In genomic region chr7:139658919-139659675, GRCh38 we compare ENCODE assay signal across 17 cellular contexts.
DNase-seq lines count a peak whose midpoint lies in the region; ATAC-seq, FAIRE-seq and TF ChIP-seq lines count a peak whose summit lies in the region.
"Had no signal": no experiment of that assay in that cellular context is flagged by ENCODE, and none has a peak within 500 bp of the region (broad histone marks: within the 10 kb centered on the region; RNA-seq: fewer than 3 reads in every experiment).

No MANE protein-coding gene starts in this region.

- no peaks in the 10 kb centered on the region for H3K27me3 ChIP-seq in astrocyte (ENCODE audit: insufficient read depth, low read length)
- H3K27me3 ChIP-seq in PC-3 (ENCODE audit: low read length) = no peaks in the 10 kb centered on the region
- H3K27me3 ChIP-seq: esophagus squamous epithelium had no signal

- peak; percentile 79 for DNase-seq in Ammon's horn (ENCODE audit: low spot score)
- DNase-seq in astrocyte (ENCODE audit: low read depth) = no peak
- peak; percentile 59 to 72 for DNase-seq in hippocampal formation (lab: John Stamatoyannopoulos, UW)
- DNase-seq in nephron progenitor cell = no peak
- DNase-seq in PC-3 = no peak
- no peak for DNase-seq in 8988T
- DNase-seq in mucosa of descending colon = no peak
- DNase-seq: activated CD4-positive, alpha-beta T cell treated with anti-CD3 and anti-CD28 coated beads, Interleukin-2, amount 50 U/mL, for 48 hours; esophagus squamous epithelium; NCI-H226; occipital lobe; stimulated activated CD8-positive, alpha-beta memory T cell treated with anti-CD3 and anti-CD28 coated beads, Interleukin-4, amount 100 ng/mL, for 48 hours had no signal

- H3K4me3 ChIP-seq in astrocyte (ENCODE audit: insufficient read depth, low read depth, low read length) (no peak overlapping the region), PC-3 (ENCODE audit: low read length) (no peak overlapping the region), mucosa of descending colon (no peak overlapping the region)
- H3K4me3 ChIP-seq: esophagus squamous epithelium had no signal

- H3K27ac ChIP-seq in astrocyte (ENCODE audit: low read depth, low read length) (no peak overlapping the region), PC-3 (ENCODE audit: low read length) (no peak overlapping the region)

- H3K36me3 Mint-ChIP-seq in astrocyte (ENCODE audit: low read depth, unreplicated experiment) = peaks cover 7% of the 10 kb centered on the region
- H3K36me3 Mint-ChIP-seq in nephron progenitor cell (ENCODE audit: low read depth) = peaks cover 11% of the 10 kb centered on the region

- POLR2A ChIA-PET in PC-3 (lab: Charles Lee; ENCODE audit: unreplicated experiment) = interaction anchor here (0.6 kb wide), 1 partner anchor 256 kb away, joined by 4 read pairs; no protein-coding TSS in a partner anchor

- H3K4me1 Mint-ChIP-seq in astrocyte (ENCODE audit: low read depth, unreplicated experiment) = peaks cover 37% of the 10 kb centered on the region
- H3K4me1 Mint-ChIP-seq in nephron progenitor cell = peaks cover 80% of the 10 kb centered on the region

- peak overlapping the region; percentile 2 for H3K4me2 ChIP-seq in astrocyte (ENCODE audit: low read length)
- no peak overlapping the region for H3K4me2 ChIP-seq in PC-3 (ENCODE audit: low read length)

- CTCF ChIA-PET in PC-3 (lab: Charles Lee) = interaction anchor here (0.9 kb wide), 1 partner anchor 13 kb away, joined by 3 read pairs; no protein-coding TSS in a partner anchor

- ATAC-seq in PC-3 (no peak), GM18511 (IDR thresholded peaks at IDR 0.05; ENCODE audit: unreplicated experiment) (no peak), mucosa of descending colon (no peak)
- ATAC-seq: Panc1 had no signal

- no peak overlapping the region for H3K9ac ChIP-seq in astrocyte (ENCODE audit: low read length)
- H3K9ac ChIP-seq in PC-3 (ENCODE audit: low read length) = no peak overlapping the region

- no peak overlapping the region for H3K4me3 Mint-ChIP-seq in astrocyte (ENCODE audit: unreplicated experiment)
- no peak overlapping the region for H3K4me3 Mint-ChIP-seq in nephron progenitor cell
- H3K4me3 Mint-ChIP-seq: T-helper 2 cell treated with Interferon-gamma antibody and Interleukin-4, amounts not matched to agents 5 μg/mL and 100 μg/mL, for 36 hours had no signal

- FAIRE-seq in astrocyte (lab: Jason Lieb, UNC) = no peak
- FAIRE-seq: HTR-8/SVneo had no signal

- TF ChIP-seq CTCF in astrocyte (IDR thresholded peaks at IDR 0.05; ENCODE audit: insufficient read depth, low read depth, low read length) (no peak), nephron progenitor cell (IDR thresholded peaks at IDR 0.05) (no peak), PC-3 (conservative IDR thresholded peaks at IDR 0.05; ENCODE audit: low read depth, low read length) (no peak), mucosa of descending colon (IDR thresholded peaks at IDR 0.05) (no peak)

- peak overlapping the region; percentile 66 for H3K27ac Mint-ChIP-seq in astrocyte (ENCODE audit: unreplicated experiment)
- peak overlapping the region; percentile 67 for H3K27ac Mint-ChIP-seq in nephron progenitor cell
- H3K27ac Mint-ChIP-seq: activated T-helper 2 cell treated with anti-CD3 and anti-CD28 coated beads, Interferon-gamma antibody, Interleukin-2, Interleukin-4, amounts not matched to agents 10 μg/mL and 5 μg/mL and 100 μg/mL, durations not matched to agents 14 hours and 24 hours and 36 hours had no signal

- H3K9me3 Mint-ChIP-seq in astrocyte (ENCODE audit: unreplicated experiment) (no peaks in the 10 kb centered on the region), nephron progenitor cell (no peaks in the 10 kb centered on the region)
- H3K9me3 Mint-ChIP-seq: activated T-helper 2 cell treated with anti-CD3 and anti-CD28 coated beads, Interferon-gamma antibody, Interleukin-2, Interleukin-4, amounts not matched to agents 10 μg/mL and 5 μg/mL and 100 μg/mL, durations not matched to agents 14 hours and 24 hours and 36 hours; T-helper 2 cell treated with Interferon-gamma antibody and Interleukin-4, amounts not matched to agents 5 μg/mL and 100 μg/mL, for 36 hours had no signal

- no peaks in the 10 kb centered on the region for H3K9me3 ChIP-seq in astrocyte (ENCODE audit: insufficient read depth, low read depth, low read length)
- H3K9me3 ChIP-seq in PC-3 (ENCODE audit: low read length) = no peaks in the 10 kb centered on the region
- no peaks in the 10 kb centered on the region for H3K9me3 ChIP-seq in mucosa of descending colon
- H3K9me3 ChIP-seq: esophagus squamous epithelium had no signal

- BruUV-seq in PC-3 (replicated peaks; lab: Mats Ljungman, UMichigan) = no TSS peak

- H3K79me2 ChIP-seq in astrocyte (ENCODE audit: insufficient read depth, low read length) = peaks cover 72% of the 10 kb centered on the region
- peaks cover 95% of the 10 kb centered on the region for H3K79me2 ChIP-seq in PC-3 (ENCODE audit: low read length)

- no peaks in the 10 kb centered on the region for H3K36me3 ChIP-seq in astrocyte (ENCODE audit: insufficient read depth, low read length)
- peaks cover 19% of the 10 kb centered on the region; the same call in 1 of the 2 replicates for H3K36me3 ChIP-seq in PC-3 (ENCODE audit: low read depth, low read length)
- no peaks in the 10 kb centered on the region for H3K36me3 ChIP-seq in mucosa of descending colon (ENCODE audit: low read depth)

- intact Hi-C loops in PC-3 (cut with micrococcal nuclease) (no loop called here), mucosa of descending colon (cut with DNase I, micrococcal nuclease) (no loop called here)

- H3K4me1 ChIP-seq in astrocyte (ENCODE audit: insufficient read depth, low read length) = peaks cover 14% of the 10 kb centered on the region
- H3K4me1 ChIP-seq in PC-3 (ENCODE audit: insufficient read depth, low read length) = peaks cover 20% of the 10 kb centered on the region
- peaks cover 22% of the 10 kb centered on the region for H3K4me1 ChIP-seq in mucosa of descending colon (ENCODE audit: low read depth)

- H2AFZ ChIP-seq in astrocyte (ENCODE audit: low read depth, low read length) (no peak overlapping the region), PC-3 (ENCODE audit: low read length) (no peak overlapping the region)

- no peaks in the 10 kb centered on the region for H3K9me2 ChIP-seq in PC-3 (replicated peaks; ENCODE audit: low read length)

- peaks cover 86% of the 10 kb centered on the region for H4K20me1 ChIP-seq in astrocyte (ENCODE audit: insufficient read depth, low read length)
- no peaks in the 10 kb centered on the region for H4K20me1 ChIP-seq in PC-3 (ENCODE audit: low read length)

- no peaks in the 10 kb centered on the region for H3F3A ChIP-seq in PC-3 (ENCODE audit: low read length, unreplicated experiment)

- no peaks in the 10 kb centered on the region for H3K27me3 Mint-ChIP-seq in astrocyte (ENCODE audit: low read depth, unreplicated experiment)
- H3K27me3 Mint-ChIP-seq in nephron progenitor cell (ENCODE audit: low read depth, poor library complexity) = no peaks in the 10 kb centered on the region

Comparison
In these comparisons a context has a peak if more than half of its experiments do, and no peak if none do; other contexts are left out.
1. DNase-seq: peak in Ammon's horn (single experiment) and hippocampal formation (2 of 2); none in astrocyte (single experiment), nephron progenitor cell (single experiment), PC-3 (single experiment), 8988T (single experiment) and mucosa of descending colon (0 of 3).